8 cellular contexts compared by ENCODE assay signal in the genomic region with DNA sequence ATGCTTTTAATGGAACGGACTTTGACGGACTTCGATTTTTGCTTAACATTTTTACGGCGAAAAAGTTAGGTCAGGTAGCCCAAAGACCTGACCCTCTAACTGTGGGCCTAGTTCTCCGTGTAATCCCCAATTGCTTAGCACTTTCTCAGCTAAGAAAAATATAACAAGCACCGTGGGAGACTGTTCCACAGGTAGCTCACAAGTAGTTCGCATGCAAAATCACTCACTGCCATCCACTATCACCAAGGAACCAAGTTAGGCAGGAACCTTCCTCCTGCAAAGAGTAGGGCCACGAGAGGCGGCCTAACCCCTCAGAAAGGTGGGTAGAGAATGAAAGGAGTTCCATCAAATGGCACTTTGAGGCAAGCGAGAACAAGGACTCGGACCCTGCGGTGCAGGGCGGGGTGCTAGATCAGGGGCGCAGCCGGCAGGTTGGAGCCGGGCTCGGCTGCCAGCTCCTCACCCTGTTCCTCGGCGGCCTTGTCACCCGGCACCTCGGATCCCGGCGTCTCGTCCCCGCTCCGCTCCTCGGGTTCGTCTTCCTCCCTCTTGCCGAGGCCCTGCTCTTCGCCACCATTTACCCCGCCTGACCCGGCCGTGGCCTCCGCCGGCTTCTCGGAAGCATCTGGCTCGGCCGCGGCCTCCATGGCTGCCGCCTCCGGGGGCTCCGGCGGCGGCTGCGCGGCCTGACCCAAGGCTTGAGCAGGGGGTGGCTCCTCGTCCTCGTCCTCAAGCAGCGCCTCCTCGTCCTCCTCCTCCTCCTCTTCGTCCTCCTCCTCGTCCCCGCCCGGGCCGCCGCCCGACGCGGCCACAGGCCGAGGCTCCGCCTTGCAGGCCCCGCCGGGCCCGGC. TPM values are rescaled to one million over a fixed set of nuclear protein-coding genes. Genes with fewer than 3 reads are reported as not detected.
DNase-seq lines count a peak whose midpoint lies in the region; TF ChIP-seq lines count a peak whose summit lies in the region.

No MANE protein-coding gene starts in this region.

- CTCF ChIA-PET in HEK293T (lab: Yijun Ruan, JAX): interaction anchor here (0.6 to 1.5 kb wide), 4 partner anchors 8 to 1183 kb away, joined by 3 to 6 read pairs (median 4); a partner anchor contains a TSS

- H2BK120ac ChIP-seq in mesendoderm (ENCODE audit: low read depth, low read length): no peak overlapping the region

- TF ChIP-seq POLR2A in NB4 (IDR thresholded peaks at IDR 0.05; ENCODE audit: extremely low read depth, insufficient read length): no peak

- H3K27me3 ChIP-seq in mesendoderm (ENCODE audit: insufficient read depth, low read length, poor library complexity): no peaks in the 10 kb centered on the region

- H4K5ac ChIP-seq in mesendoderm (ENCODE audit: low read length): no peak overlapping the region

- peak overlapping the region; percentile 98 for H3K23ac ChIP-seq in mesendoderm (ENCODE audit: low read length)

- no CpG with 5 or more reads among the region's 65 CpGs for WGBS in mesendoderm (ENCODE audit: extremely low coverage, insufficient coverage, low lambda C conversion rate)

- H3K27me3 Mint-ChIP-seq in type B pancreatic cell: no peaks in the 10 kb centered on the region

- H3K56ac ChIP-seq in mesendoderm (ENCODE audit: low read length): peak overlapping the region; percentile 100

- H3K4me3 ChIP-seq in NB4 (ENCODE audit: low read depth, low read length) (peak overlapping the region; percentile 66), coronary artery (peak overlapping the region; percentile 79), mesendoderm (ENCODE audit: low read length) (peak overlapping the region; percentile 58)

- no peak overlapping the region for H4K8ac ChIP-seq in mesendoderm (ENCODE audit: low read depth, low read length)

- peak overlapping the region; percentile 77 for H3K18ac ChIP-seq in mesendoderm (ENCODE audit: low read length)

- peak overlapping the region; percentile 94 for H3K9ac ChIP-seq in mesendoderm (ENCODE audit: low read length)

- H3K79me1 ChIP-seq in mesendoderm (ENCODE audit: low read length): peaks cover 16% of the 10 kb centered on the region

- H3K36me3 Mint-ChIP-seq in type B pancreatic cell: peaks cover 32% of the 10 kb centered on the region

- H3K79me2 ChIP-seq in mesendoderm (ENCODE audit: control insufficient read depth, insufficient read depth, low read length): peaks cover 57% of the 10 kb centered on the region

- no peak overlapping the region for H2BK15ac ChIP-seq in mesendoderm (replicated peaks; ENCODE audit: low read depth)

- H2BK5ac ChIP-seq in mesendoderm (ENCODE audit: low read length): no peak overlapping the region

- H3K4me2 ChIP-seq in mesendoderm (ENCODE audit: low read length): peak overlapping the region; percentile 94

- H3K4ac ChIP-seq in mesendoderm (ENCODE audit: low read depth, low read length): peak overlapping the region; percentile 97

- POLR2A ChIA-PET in HEK293T (lab: Yijun Ruan, JAX): interaction anchor here (1.0 to 7.7 kb wide), 23 partner anchors 10 to 955 kb away, joined by 3 to 97 read pairs (median 6); a partner anchor contains a TSS

- DNase-seq in stimulated activated CD4-positive, alpha-beta T cell treated with anti-CD3 and anti-CD28 coated beads, Interleukin-1b, Interleukin-23, amount 100 ng/mL, for 48 hours: peak; percentile 13
- DNase-seq in stimulated activated CD4-positive, alpha-beta T cell treated with anti-CD3 and anti-CD28 coated beads, Interleukin-4, amount 100 ng/mL, for 24 hours: no peak
- DNase-seq in NB4 (ENCODE audit: low read depth) (no peak), coronary artery (ENCODE audit: low spot score) (no peak), mesendoderm (peak; percentile 16), type B pancreatic cell (ENCODE audit: extremely low spot score, unreplicated experiment) (no peak), HEK293T (ENCODE audit: extremely low spot score) (no peak), EL (no peak)

- no peak for TF ChIP-seq CTCF in NB4 (IDR thresholded peaks at IDR 0.05; ENCODE audit: low read depth, low read length)
- no peak for TF ChIP-seq CTCF in coronary artery (IDR thresholded peaks at IDR 0.05)
- TF ChIP-seq CTCF in type B pancreatic cell (conservative IDR thresholded peaks at IDR 0.05): no peak

- H3K9me3 Mint-ChIP-seq in type B pancreatic cell: no peaks in the 10 kb centered on the region

- peak overlapping the region; percentile 95 for H3K4me3 Mint-ChIP-seq in type B pancreatic cell

- H2AK5ac ChIP-seq in mesendoderm (ENCODE audit: low read length): no peak overlapping the region

- H3K4me1 Mint-ChIP-seq in type B pancreatic cell (ENCODE audit: unreplicated experiment): peaks cover 39% of the 10 kb centered on the region

- H3K27ac Mint-ChIP-seq in type B pancreatic cell: peak overlapping the region; percentile 93

- H3K27ac ChIP-seq in coronary artery (peak overlapping the region; percentile 87 to 96), mesendoderm (ENCODE audit: low read depth, low read length) (peak overlapping the region; percentile 93)

- H3K36me3 ChIP-seq in mesendoderm (ENCODE audit: control insufficient read depth, insufficient read depth, low read length): peaks cover 20% of the 10 kb centered on the region

- H3K4me1 ChIP-seq in mesendoderm (ENCODE audit: control insufficient read depth, low read depth, low read length): peaks cover 3% of the 10 kb centered on the region

TF ChIP-seq in HEK293T, 16 proteins besides CTCF, POLR2A, EP300 and RAD21:
- TF ChIP-seq TARDBP (IDR thresholded peaks at IDR 0.05) (no peak), L3MBTL2 (conservative IDR thresholded peaks at IDR 0.05) (no peak), FOXA1 (IDR thresholded peaks at IDR 0.05) (no peak), HDGF (IDR thresholded peaks at IDR 0.05; ENCODE audit: borderline replicate concordance) (no peak), SP1 (IDR thresholded peaks at IDR 0.05) (no peak), LEF1 (IDR thresholded peaks at IDR 0.05; ENCODE audit: borderline replicate concordance) (no peak), ELF4 (IDR thresholded peaks at IDR 0.05) (no peak)
TF ChIP-seq in HEK293T: peak in this region for 0.

RNA-seq across cellular contexts. Expression of a gene that starts 0.9 kb away (rescaled TPM):
- polyA plus RNA-seq in mesendoderm (2013, experiment 1 of 2): 28.5 TPM
- 28.3 TPM for polyA plus RNA-seq in mesendoderm (2013, experiment 2 of 2)
- total RNA-seq in type B pancreatic cell (ENCODE audit: low replicate concordance): 44.8 and 63.7 TPM in 2 replicates

RNA-seq across cellular contexts. Expression of a gene that starts 1.9 kb away (rescaled TPM):
- polyA plus RNA-seq in mesendoderm (2013, experiment 1 of 2): 41.8 TPM
- polyA plus RNA-seq in mesendoderm (2013, experiment 2 of 2): 41.4 TPM
- 34.1 and 39.0 TPM in 2 replicates for total RNA-seq in type B pancreatic cell (ENCODE audit: low replicate concordance)

RNA-seq across cellular contexts. Expression of a gene that starts 18.9 kb away (rescaled TPM):
- 5.2 TPM for polyA plus RNA-seq in mesendoderm (2013, experiment 1 of 2)
- 5.0 TPM for polyA plus RNA-seq in mesendoderm (2013, experiment 2 of 2)
- 0.88 and 4.7 TPM in 2 replicates for total RNA-seq in type B pancreatic cell (ENCODE audit: low replicate concordance)

RNA-seq across cellular contexts. Expression of a gene that starts 19.2 kb away (rescaled TPM):
- 105 TPM for polyA plus RNA-seq in mesendoderm (2013, experiment 1 of 2)
- 100 TPM for polyA plus RNA-seq in mesendoderm (2013, experiment 2 of 2)
- total RNA-seq in type B pancreatic cell (ENCODE audit: low replicate concordance): 93.5 and 94.6 TPM in 2 replicates

RNA-seq across cellular contexts. Expression of a gene that starts 27.6 kb away (rescaled TPM):
- 28.5 TPM for polyA plus RNA-seq in mesendoderm (2013, experiment 1 of 2)
- polyA plus RNA-seq in mesendoderm (2013, experiment 2 of 2): 28.8 TPM
- total RNA-seq in type B pancreatic cell (ENCODE audit: low replicate concordance): 6.3 and 10.1 TPM in 2 replicates

Comparison
In these comparisons a context has a peak if more than half of its experiments do, and no peak if none do; other contexts are left out.
1. DNase-seq: peak in stimulated activated CD4-positive, alpha-beta T cell treated with anti-CD3 and anti-CD28 coated beads, Interleukin-1b, Interleukin-23, amount 100 ng/mL, for 48 hours (single experiment) and mesendoderm (single experiment); none in stimulated activated CD4-positive, alpha-beta T cell treated with anti-CD3 and anti-CD28 coated beads, Interleukin-4, amount 100 ng/mL, for 24 hours (single experiment), NB4 (single experiment), coronary artery (single experiment), type B pancreatic cell (single experiment), HEK293T (single experiment) and EL (single experiment).
2. Peak in every context shown above with its lines, with median percentiles within 50 percentile points of each other: H3K4me3 ChIP-seq.